Comparison of ENCODE assay signal across 8 cellular contexts in genomic region chr20:32521780-32522524, GRCh38.
DNase-seq lines count a peak whose midpoint lies in the region; ATAC-seq and TF ChIP-seq lines count a peak whose summit lies in the region.

No MANE protein-coding gene starts in this region.

- peak; percentile 70 for ATAC-seq in left ventricle myocardium superior
- no peak for ATAC-seq in HG03460 (IDR thresholded peaks at IDR 0.05; ENCODE audit: unreplicated experiment)

- H3K27me3 ChIP-seq in MG63 = no peaks in the 10 kb centered on the region

- H3K4me3 ChIP-seq in MG63 (no peak overlapping the region), retinal pigment epithelial cell (ENCODE audit: low read length) (no peak overlapping the region)

- no peaks in the 10 kb centered on the region for H3K36me3 ChIP-seq in MG63

- intact Hi-C loops in left ventricle myocardium superior (cut with micrococcal nuclease) = loop anchor here (2.0 kb wide), 1 partner anchor 131 kb away; no protein-coding TSS in a partner anchor

- TF ChIP-seq CTCF in GM12872 (IDR thresholded peaks at IDR 0.05; ENCODE audit: insufficient read depth, low read depth, low read length) (peak; percentile 83), retinal pigment epithelial cell (conservative IDR thresholded peaks at IDR 0.05; ENCODE audit: low read depth, low read length) (peak; percentile 86)

- no peaks in the 10 kb centered on the region for H3K9me3 ChIP-seq in MG63

- DNase-seq in MG63 = peak; percentile 52
- DNase-seq in T follicular helper cell (ENCODE audit: low read depth) = peak; percentile 53
- DNase-seq in amniotic epithelial cell (ENCODE audit: low read depth) = peak; percentile 34
- peak; percentile 74 for DNase-seq in left ventricle myocardium superior
- no peak for DNase-seq in retinal pigment epithelial cell (ENCODE audit: low read depth)
- DNase-seq in mesenteric fat pad (ENCODE audit: low spot score) = no peak

Comparison
In these comparisons a context has a peak if more than half of its experiments do, and no peak if none do; other contexts are left out.
1. DNase-seq: peak in MG63 (single experiment), T follicular helper cell (single experiment), amniotic epithelial cell (single experiment) and left ventricle myocardium superior (single experiment); none in retinal pigment epithelial cell (single experiment) and mesenteric fat pad (single experiment).